ENCODE assay signal across 2 cellular contexts in genomic region chr10:16952010-16952550, GRCh38.
TF ChIP-seq lines count a peak whose summit lies in the region.

No MANE protein-coding gene starts in this region.

TF ChIP-seq in IMR-90, 13 proteins besides CTCF, POLR2A, EP300 and RAD21:
- TF ChIP-seq SMC3 (IDR thresholded peaks at IDR 0.05; ENCODE audit: low read depth, low read length) (no peak), FOS (IDR thresholded peaks at IDR 0.05; ENCODE audit: low read depth, low read length) (no peak), NFE2L2 (IDR thresholded peaks at IDR 0.05; ENCODE audit: low read depth, low read length) (no peak), CHD1 (IDR thresholded peaks at IDR 0.05; ENCODE audit: low read depth, low read length) (no peak), RFX5 (IDR thresholded peaks at IDR 0.05; ENCODE audit: low read depth, low read length) (no peak)

TF ChIP-seq in H1, 55 proteins besides CTCF, POLR2A, EP300 and RAD21:
- TF ChIP-seq HDAC2 (IDR thresholded peaks at IDR 0.05; ENCODE audit: borderline replicate concordance in 1 of 2, low read depth in 2 of 2, low read length in 2 of 2) (no peak), HDAC6 (IDR thresholded peaks at IDR 0.05; ENCODE audit: low read depth, low read length) (no peak), CREB1 (IDR thresholded peaks at IDR 0.05) (no peak)
TF ChIP-seq in H1: peak in this region for 0.
